Comparison of ENCODE assay signal across 1 cellular context in the genomic region with DNA sequence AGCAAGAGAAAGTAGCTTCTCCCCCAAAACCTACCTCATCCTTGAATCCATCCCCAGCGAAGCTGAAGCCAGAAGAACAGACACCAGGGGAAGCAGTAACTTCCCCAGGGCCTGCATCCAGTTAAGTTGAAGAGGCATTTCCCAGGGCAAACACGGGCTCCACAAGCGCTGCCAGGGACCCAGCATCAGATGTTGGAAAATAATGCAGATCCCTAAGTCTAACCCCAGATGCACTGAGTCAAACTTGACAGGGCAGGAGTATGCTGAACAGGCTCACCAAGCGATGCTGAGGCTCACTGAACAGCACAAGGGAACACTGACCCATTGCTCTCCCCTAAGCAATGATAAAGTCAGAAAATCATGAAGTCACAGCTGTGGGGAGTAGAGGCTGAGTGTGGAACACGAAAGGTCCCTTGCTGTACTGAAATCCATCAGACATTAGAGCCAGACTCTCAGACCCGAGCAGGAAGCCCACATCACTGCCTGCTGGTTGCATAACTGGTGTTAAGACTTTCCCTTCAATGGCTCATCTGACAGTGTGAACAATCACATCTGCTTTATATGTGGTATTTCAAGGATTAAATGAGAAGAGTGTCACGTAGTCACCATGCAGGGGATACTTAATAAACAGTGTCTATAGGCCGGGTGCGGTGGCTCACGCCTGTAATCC.
TF ChIP-seq lines count a peak whose summit lies in the region.

No MANE protein-coding gene starts in this region.

TF ChIP-seq in H1, 55 proteins besides CTCF, POLR2A, EP300 and RAD21:
- no peak for TF ChIP-seq PHF8 (conservative IDR thresholded peaks at IDR 0.05; ENCODE audit: low read depth, low read length)
- TF ChIP-seq, protein P1, sequence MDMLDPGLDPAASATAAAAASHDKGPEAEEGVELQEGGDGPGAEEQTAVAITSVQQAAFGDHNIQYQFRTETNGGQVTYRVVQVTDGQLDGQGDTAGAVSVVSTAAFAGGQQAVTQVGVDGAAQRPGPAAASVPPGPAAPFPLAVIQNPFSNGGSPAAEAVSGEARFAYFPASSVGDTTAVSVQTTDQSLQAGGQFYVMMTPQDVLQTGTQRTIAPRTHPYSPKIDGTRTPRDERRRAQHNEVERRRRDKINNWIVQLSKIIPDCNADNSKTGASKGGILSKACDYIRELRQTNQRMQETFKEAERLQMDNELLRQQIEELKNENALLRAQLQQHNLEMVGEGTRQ (IDR thresholded peaks at IDR 0.05; ENCODE audit: low read length): no peak
- no peak for TF ChIP-seq SIRT6 (IDR thresholded peaks at IDR 0.05; ENCODE audit: low read length)
- TF ChIP-seq SP1 (IDR thresholded peaks at IDR 0.05; ENCODE audit: low read depth, low read length): no peak
- TF ChIP-seq KDM5A (IDR thresholded peaks at IDR 0.05; ENCODE audit: low read length): no peak
- TF ChIP-seq SAP30 (IDR thresholded peaks at IDR 0.05; ENCODE audit: insufficient read depth, insufficient replicate concordance, low read length): no peak
- no peak for TF ChIP-seq POLR2AphosphoS5 (IDR thresholded peaks at IDR 0.05; ENCODE audit: low read depth, low read length)
- no peak for TF ChIP-seq RNF2 (IDR thresholded peaks at IDR 0.05; ENCODE audit: borderline replicate concordance, low read depth, low read length, missing control alignments, poor library complexity, severe bottlenecking)
- TF ChIP-seq, protein P2, sequence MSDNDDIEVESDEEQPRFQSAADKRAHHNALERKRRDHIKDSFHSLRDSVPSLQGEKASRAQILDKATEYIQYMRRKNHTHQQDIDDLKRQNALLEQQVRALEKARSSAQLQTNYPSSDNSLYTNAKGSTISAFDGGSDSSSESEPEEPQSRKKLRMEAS (IDR thresholded peaks at IDR 0.05): no peak
- no peak for TF ChIP-seq GABPA (IDR thresholded peaks at IDR 0.05; ENCODE audit: borderline replicate concordance, insufficient read depth, low read length)
- no peak for TF ChIP-seq CREB1 (IDR thresholded peaks at IDR 0.05)
- TF ChIP-seq SP2 (IDR thresholded peaks at IDR 0.05; ENCODE audit: low read length): no peak
- no peak for TF ChIP-seq TCF12 (IDR thresholded peaks at IDR 0.05; ENCODE audit: low read depth, low read length)
- TF ChIP-seq CBX8 (IDR thresholded peaks at IDR 0.05; ENCODE audit: borderline replicate concordance, low read depth, low read length): no peak
- no peak for TF ChIP-seq RXRA (IDR thresholded peaks at IDR 0.05; ENCODE audit: insufficient read depth, low read depth, low read length)
- TF ChIP-seq JUND (IDR thresholded peaks at IDR 0.05; ENCODE audit: low read length): no peak
- no peak for TF ChIP-seq ASH2L (IDR thresholded peaks at IDR 0.05; ENCODE audit: low read length)
- no peak for TF ChIP-seq SIX5 (IDR thresholded peaks at IDR 0.05; ENCODE audit: low read depth, low read length)
- no peak for TF ChIP-seq CHD2 (IDR thresholded peaks at IDR 0.05; ENCODE audit: low read length)
